In genomic region chr1:181514298-181515290, GRCh38 we compare ENCODE assay signal across 9 cellular contexts. TPM values are rescaled to one million over a fixed set of nuclear protein-coding genes. Genes with fewer than 3 reads are reported as not detected.
DNase-seq lines count a peak whose midpoint lies in the region; ATAC-seq lines count a peak whose summit lies in the region.
"Had no signal": no experiment of that assay in that cellular context is flagged by ENCODE, and none has a peak within 500 bp of the region (broad histone marks: within the 10 kb centered on the region; RNA-seq: fewer than 3 reads in every experiment).

No MANE protein-coding gene starts in this region.

- peak; percentile 82 for ATAC-seq in GM18868 (IDR thresholded peaks at IDR 0.05; ENCODE audit: unreplicated experiment)
- ATAC-seq in HG02623 (IDR thresholded peaks at IDR 0.05; ENCODE audit: unreplicated experiment) = peak; percentile 71
- peak; percentile 42 for ATAC-seq in left colon

- peaks cover 10% of the 10 kb centered on the region for H3K27me3 Mint-ChIP-seq in activated T-helper 1 cell treated with anti-CD3 and anti-CD28 coated beads, Interleukin-12 subunit alpha, Interleukin-12 subunit beta, Interleukin-2, Interleukin-4 antibody, amounts not matched to agents 30 ng/mL and 10 ng/mL and 1 ng/mL, durations not matched to agents 14 hours and 24 hours and 36 hours (ENCODE audit: insufficient read depth)

- no peak overlapping the region for H3K4me3 Mint-ChIP-seq in activated T-helper 1 cell treated with anti-CD3 and anti-CD28 coated beads, Interleukin-12 subunit alpha, Interleukin-12 subunit beta, Interleukin-2, Interleukin-4 antibody, amounts not matched to agents 30 ng/mL and 10 ng/mL and 1 ng/mL, durations not matched to agents 14 hours and 24 hours and 36 hours

- no peaks in the 10 kb centered on the region for H3K36me3 Mint-ChIP-seq in activated T-helper 1 cell treated with anti-CD3 and anti-CD28 coated beads, Interleukin-12 subunit alpha, Interleukin-12 subunit beta, Interleukin-2, Interleukin-4 antibody, amounts not matched to agents 30 ng/mL and 10 ng/mL and 1 ng/mL, durations not matched to agents 14 hours and 24 hours and 36 hours (ENCODE audit: low read depth)

- no peak overlapping the region for H3K27ac Mint-ChIP-seq in activated T-helper 1 cell treated with anti-CD3 and anti-CD28 coated beads, Interleukin-12 subunit alpha, Interleukin-12 subunit beta, Interleukin-2, Interleukin-4 antibody, amounts not matched to agents 30 ng/mL and 10 ng/mL and 1 ng/mL, durations not matched to agents 14 hours and 24 hours and 36 hours

- no peaks in the 10 kb centered on the region for H3K27me3 ChIP-seq in Karpas-422 (ENCODE audit: low read length)

- no peak overlapping the region for H3K4me2 ChIP-seq in Karpas-422 (ENCODE audit: low read depth, low read length, poor library complexity, severe bottlenecking)

- H3K4me1 ChIP-seq in Karpas-422 (ENCODE audit: low read length) = no peaks in the 10 kb centered on the region

- no peaks in the 10 kb centered on the region for H4K20me1 ChIP-seq in Karpas-422 (ENCODE audit: insufficient read depth, low read depth, low read length)

- H3K9ac ChIP-seq in Karpas-422 (ENCODE audit: low read length) = no peak overlapping the region

- H3K9me3 ChIP-seq in Karpas-422 (ENCODE audit: low read length) = no peaks in the 10 kb centered on the region

- no peaks in the 10 kb centered on the region for H3K36me3 ChIP-seq in Karpas-422 (ENCODE audit: insufficient read depth, low read length)

- H3K27ac ChIP-seq in Karpas-422 (ENCODE audit: low read length) = no peak overlapping the region

- DNase-seq in NCI-H1417 treated with DMSO at 0.1 percent for 48 hours (lab: John Stamatoyannopoulos, UW) (peak; percentile 79), left colon (no peak), Karpas-422 (no peak), HPDE6-E6E7 (ENCODE audit: extremely low spot score) (no peak)
- no peak for DNase-seq in stimulated activated naive CD4-positive, alpha-beta T cell (lab: John Stamatoyannopoulos, UW)
- no peak for DNase-seq in activated T-helper 1 cell treated with anti-CD3 and anti-CD28 coated beads, Interleukin-12 subunit alpha, Interleukin-12 subunit beta, Interleukin-2, Interleukin-4 antibody, amounts not matched to agents 30 ng/mL and 10 ng/mL and 1 ng/mL, durations not matched to agents 14 hours and 24 hours and 36 hours (ENCODE audit: low spot score)
- DNase-seq: activated CD8-positive, alpha-beta memory T cell treated with anti-CD3 and anti-CD28 coated beads, Interleukin-2, amount 50 U/mL, for 4 hours had no signal

- no peak overlapping the region for H3K4me3 ChIP-seq in Karpas-422 (ENCODE audit: low read length)

- no peaks in the 10 kb centered on the region for H3K9me3 Mint-ChIP-seq in activated T-helper 1 cell treated with anti-CD3 and anti-CD28 coated beads, Interleukin-12 subunit alpha, Interleukin-12 subunit beta, Interleukin-2, Interleukin-4 antibody, amounts not matched to agents 30 ng/mL and 10 ng/mL and 1 ng/mL, durations not matched to agents 14 hours and 24 hours and 36 hours

- H2AFZ ChIP-seq in Karpas-422 (ENCODE audit: low read length) = no peak overlapping the region

- no peaks in the 10 kb centered on the region for H3K79me2 ChIP-seq in Karpas-422 (ENCODE audit: low read length)

- H3K9me2 ChIP-seq in Karpas-422 (replicated peaks; ENCODE audit: insufficient read depth, low read length) = no peaks in the 10 kb centered on the region

- intact Hi-C loops in left colon (cut with DNase I, micrococcal nuclease) = no loop called here
- intact Hi-C loops in activated T-helper 1 cell treated with anti-CD3 and anti-CD28 coated beads, Interleukin-12 subunit alpha, Interleukin-12 subunit beta, Interleukin-2, Interleukin-4 antibody, amounts not matched to agents 30 ng/mL and 10 ng/mL and 1 ng/mL, durations not matched to agents 14 hours and 24 hours and 36 hours (cut with micrococcal nuclease) = no loop called here

- no peaks in the 10 kb centered on the region for H3K4me1 Mint-ChIP-seq in activated T-helper 1 cell treated with anti-CD3 and anti-CD28 coated beads, Interleukin-12 subunit alpha, Interleukin-12 subunit beta, Interleukin-2, Interleukin-4 antibody, amounts not matched to agents 30 ng/mL and 10 ng/mL and 1 ng/mL, durations not matched to agents 14 hours and 24 hours and 36 hours (ENCODE audit: low read depth)

RNA-seq across cellular contexts. Expression of gene CACNA1E, which starts 31.3 kb away (rescaled TPM):
- total RNA-seq in left colon = under 1 TPM; 0.18 to 0.25 TPM
- total RNA-seq in Karpas-422 (2014; rRNA removed; shearing (Covaris generic); ENCODE audit: low replicate concordance) = 0.07 TPM in 1 of 2 replicates, not detected in the other
- not detected in 2 replicates for total RNA-seq in activated T-helper 1 cell treated with anti-CD3 and anti-CD28 coated beads, Interleukin-12 subunit alpha, Interleukin-12 subunit beta, Interleukin-2, Interleukin-4 antibody, amounts not matched to agents 30 ng/mL and 10 ng/mL and 1 ng/mL, durations not matched to agents 14 hours and 24 hours and 36 hours
